Comparison of ENCODE assay signal across 8 cellular contexts in the genomic region with DNA sequence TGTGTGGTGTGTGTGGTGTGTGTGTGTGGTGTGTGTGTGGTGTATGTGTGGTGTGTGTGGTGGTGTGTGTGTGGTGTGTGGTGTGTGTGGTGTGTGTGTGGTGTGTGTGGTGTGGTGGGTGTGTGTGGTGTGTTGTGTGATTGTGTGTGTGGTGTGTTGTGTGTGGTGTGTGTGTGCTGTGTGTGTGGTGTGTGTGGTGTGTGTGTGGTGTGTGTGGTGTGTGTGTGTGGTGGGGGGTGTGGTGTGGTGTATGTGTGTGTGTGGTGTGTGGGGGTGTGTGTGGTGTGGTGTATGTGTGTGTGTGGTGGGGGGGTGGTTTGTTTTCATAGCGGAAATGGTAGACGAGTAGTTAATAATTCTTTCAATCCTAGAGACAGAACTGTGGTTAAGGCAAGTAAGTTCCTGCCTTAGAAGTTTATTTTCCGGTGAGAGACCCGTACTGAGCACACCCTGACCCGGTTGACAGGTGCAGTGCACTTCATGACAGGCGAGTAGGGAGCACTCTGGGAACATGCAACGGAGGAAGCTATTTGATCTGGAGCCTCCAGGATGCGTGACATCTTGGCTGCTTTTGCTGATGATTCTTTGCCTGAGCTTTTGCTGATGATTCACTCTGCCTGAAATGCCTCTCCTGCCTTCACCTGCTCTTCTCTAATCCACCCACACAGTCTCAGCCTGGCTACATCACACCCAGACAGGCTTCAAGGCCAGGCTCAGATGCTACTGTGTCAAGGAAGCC. TPM values are rescaled to one million over a fixed set of nuclear protein-coding genes. Genes with fewer than 3 reads are reported as not detected.
DNase-seq lines count a peak whose midpoint lies in the region; ATAC-seq lines count a peak whose summit lies in the region.

No MANE protein-coding gene starts in this region.

- no peaks in the 10 kb centered on the region for H3K9me3 Mint-ChIP-seq in activated naive CD8-positive, alpha-beta T cell treated with anti-CD3 and anti-CD28 coated beads for 36 hours

- peak overlapping the region; percentile 53 for H3K4me3 Mint-ChIP-seq in activated naive CD8-positive, alpha-beta T cell treated with anti-CD3 and anti-CD28 coated beads for 36 hours

- H3K27ac Mint-ChIP-seq in activated naive CD8-positive, alpha-beta T cell treated with anti-CD3 and anti-CD28 coated beads for 36 hours, result peak overlapping the region; percentile 86

- H3K36me3 Mint-ChIP-seq in activated naive CD8-positive, alpha-beta T cell treated with anti-CD3 and anti-CD28 coated beads for 36 hours, result peaks cover 5% of the 10 kb centered on the region

- H3K27me3 Mint-ChIP-seq in activated naive CD8-positive, alpha-beta T cell treated with anti-CD3 and anti-CD28 coated beads for 36 hours, result peaks cover 7% of the 10 kb centered on the region

- H3K4me1 Mint-ChIP-seq in activated naive CD8-positive, alpha-beta T cell treated with anti-CD3 and anti-CD28 coated beads for 36 hours, result peaks cover 45% of the 10 kb centered on the region

- ATAC-seq in GM19468 (IDR thresholded peaks at IDR 0.05; ENCODE audit: extremely low read depth, unreplicated experiment) (peak; percentile 95), HG03571 (IDR thresholded peaks at IDR 0.05; ENCODE audit: unreplicated experiment) (peak; percentile 78)

- peak; percentile 63 for DNase-seq in ACHN
- peak; percentile 65 for DNase-seq in activated naive CD8-positive, alpha-beta T cell treated with anti-CD3 and anti-CD28 coated beads for 36 hours
- DNase-seq in stimulated activated CD4-positive, alpha-beta T cell treated with anti-CD3 and anti-CD28 coated beads, Interleukin-12 subunit alpha, Interleukin-12 subunit beta, amount 100 ng/mL, for 4 hours, result peak; percentile 32
- DNase-seq in CD1c-positive myeloid dendritic cell (ENCODE audit: extremely low spot score), result no peak
- no peak for DNase-seq in GM03348 (ENCODE audit: low spot score)
- no peak for DNase-seq in globus pallidus (ENCODE audit: low spot score)

- in situ Hi-C loops in ACHN (cut with HindIII; ENCODE audit: low pct_ligation_motif_present, low pct_unique_long_range_greater_than_20kb, low sequenced_read_pairs), result no loop called here

RNA-seq across cellular contexts. Expression of a gene that starts 21.7 kb away (rescaled TPM):
- total RNA-seq in activated naive CD8-positive, alpha-beta T cell treated with anti-CD3 and anti-CD28 coated beads for 36 hours, result not detected

Comparison
In these comparisons a context has a peak if more than half of its experiments do, and no peak if none do; other contexts are left out.
1. DNase-seq: peak in ACHN (single experiment), activated naive CD8-positive, alpha-beta T cell treated with anti-CD3 and anti-CD28 coated beads for 36 hours (single experiment) and stimulated activated CD4-positive, alpha-beta T cell treated with anti-CD3 and anti-CD28 coated beads, Interleukin-12 subunit alpha, Interleukin-12 subunit beta, amount 100 ng/mL, for 4 hours (single experiment); none in CD1c-positive myeloid dendritic cell (single experiment), GM03348 (single experiment) and globus pallidus (single experiment).